Comparison of ENCODE assay signal across 15 cellular contexts in genomic region chr3:122694966-122695365, GRCh38. TPM values are rescaled to one million over a fixed set of nuclear protein-coding genes. Genes with fewer than 3 reads are reported as not detected.
DNase-seq lines count a peak whose midpoint lies in the region; ATAC-seq and TF ChIP-seq lines count a peak whose summit lies in the region.
"Had no signal": no experiment of that assay in that cellular context is flagged by ENCODE, and none has a peak within 500 bp of the region (broad histone marks: within the 10 kb centered on the region; RNA-seq: fewer than 3 reads in every experiment).

No MANE protein-coding gene starts in this region.

- no peak overlapping the region for H3K4me3 ChIP-seq in BLaER1
- no peak overlapping the region for H3K4me3 ChIP-seq in OCI-LY3 (ENCODE audit: low read length)

- CTCF ChIA-PET in activated naive CD4-positive, alpha-beta T cell treated with anti-CD3 and anti-CD28 coated beads, Interleukin-2, amount 10 ng/mL, durations not matched to agents 7 days and 5 days (lab: Charles Lee): interaction anchor here (1.2 kb wide), 1 partner anchor 591 kb away, joined by 3 read pairs; no protein-coding TSS in a partner anchor

- TF ChIP-seq POLR2A in GM18526 (IDR thresholded peaks at IDR 0.05; ENCODE audit: extremely low read depth, insufficient read length): peak; percentile 12

- H3K9me3 ChIP-seq in BLaER1 (no peaks in the 10 kb centered on the region), OCI-LY3 (ENCODE audit: insufficient read depth, low read length) (peaks cover 5% of the 10 kb centered on the region; the same call in 1 of the 2 replicates)

- H3K4me1 ChIP-seq in BLaER1 (peaks cover 11% of the 10 kb centered on the region), OCI-LY3 (ENCODE audit: low read length) (peaks cover 64% of the 10 kb centered on the region)

- H3K36me3 ChIP-seq in BLaER1 (peaks cover 78% of the 10 kb centered on the region), OCI-LY3 (replicated peaks; ENCODE audit: low read depth, low read length) (peaks cover 88% of the 10 kb centered on the region)

- H3K27me3 ChIP-seq in BLaER1 (no peaks in the 10 kb centered on the region), OCI-LY3 (ENCODE audit: low read depth, low read length) (no peaks in the 10 kb centered on the region)

- peaks cover 22% of the 10 kb centered on the region for H3K79me2 ChIP-seq in OCI-LY3 (ENCODE audit: low read length)

- no peak overlapping the region for H3K9ac ChIP-seq in BLaER1
- H3K9ac ChIP-seq in OCI-LY3 (ENCODE audit: low read length): no peak overlapping the region

- TF ChIP-seq CTCF in OCI-LY3 (IDR thresholded peaks at IDR 0.05; ENCODE audit: low read depth, low read length): no peak

- H3K4me1 Mint-ChIP-seq in activated naive CD4-positive, alpha-beta T cell treated with anti-CD3 and anti-CD28 coated beads, Interleukin-2, amount 10 ng/mL, durations not matched to agents 7 days and 5 days: peaks cover 9% of the 10 kb centered on the region

- H4K20me1 ChIP-seq in BLaER1 (no peaks in the 10 kb centered on the region), OCI-LY3 (ENCODE audit: insufficient read depth, low read length) (no peaks in the 10 kb centered on the region)

- no peak overlapping the region for H3K4me3 Mint-ChIP-seq in activated naive CD4-positive, alpha-beta T cell treated with anti-CD3 and anti-CD28 coated beads, Interleukin-2, amount 10 ng/mL, durations not matched to agents 7 days and 5 days

- H3K4me2 ChIP-seq in BLaER1 (peak overlapping the region; percentile 49), OCI-LY3 (ENCODE audit: low read length) (peak overlapping the region; percentile 53)

- peaks cover 75% of the 10 kb centered on the region for H3K36me3 Mint-ChIP-seq in activated naive CD4-positive, alpha-beta T cell treated with anti-CD3 and anti-CD28 coated beads, Interleukin-2, amount 10 ng/mL, durations not matched to agents 7 days and 5 days

- DNase-seq in AG08395 (ENCODE audit: low spot score) (no peak), GM19238 (ENCODE audit: insufficient read length, low spot score) (no peak), G401 (ENCODE audit: low spot score) (no peak)
- DNase-seq in activated naive CD4-positive, alpha-beta T cell treated with anti-CD3 and anti-CD28 coated beads, Interleukin-2, amount 10 ng/mL, durations not matched to agents 7 days and 5 days: no peak
- DNase-seq: cerebellar nuclear complex; DMS53; glutamatergic neuron; left cardiac atrium; MM.1S; retina; stimulated activated CD4-positive, alpha-beta T cell treated with anti-CD3 and anti-CD28 coated beads, Interleukin-4, amount 100 ng/mL, for 1 hour had no signal

- no peak overlapping the region for H3K27ac Mint-ChIP-seq in activated naive CD4-positive, alpha-beta T cell treated with anti-CD3 and anti-CD28 coated beads, Interleukin-2, amount 10 ng/mL, durations not matched to agents 7 days and 5 days

- ATAC-seq in HG02610 (IDR thresholded peaks at IDR 0.05; ENCODE audit: unreplicated experiment): peak; percentile 63
- ATAC-seq: left cardiac atrium had no signal

- H3K27ac ChIP-seq in BLaER1 (no peak overlapping the region), OCI-LY3 (ENCODE audit: low read length) (peak overlapping the region; percentile 43)

- H3K9me3 Mint-ChIP-seq in activated naive CD4-positive, alpha-beta T cell treated with anti-CD3 and anti-CD28 coated beads, Interleukin-2, amount 10 ng/mL, durations not matched to agents 7 days and 5 days: no peaks in the 10 kb centered on the region

- no peak overlapping the region for H2AFZ ChIP-seq in OCI-LY3 (ENCODE audit: low read depth, low read length)

- in situ Hi-C loops in G401 (cut with HindIII; ENCODE audit: low sequenced_read_pairs): no loop called here

- no peaks in the 10 kb centered on the region for H3K27me3 Mint-ChIP-seq in activated naive CD4-positive, alpha-beta T cell treated with anti-CD3 and anti-CD28 coated beads, Interleukin-2, amount 10 ng/mL, durations not matched to agents 7 days and 5 days

RNA-seq across cellular contexts. Expression of gene PARP14, which starts 14.3 kb away (rescaled TPM):
- 9.7 and 21.2 TPM in 2 replicates for total RNA-seq in G401 (2014; rRNA removed; shearing (Covaris generic))
